8 cellular contexts compared by ENCODE assay signal in the genomic region with DNA sequence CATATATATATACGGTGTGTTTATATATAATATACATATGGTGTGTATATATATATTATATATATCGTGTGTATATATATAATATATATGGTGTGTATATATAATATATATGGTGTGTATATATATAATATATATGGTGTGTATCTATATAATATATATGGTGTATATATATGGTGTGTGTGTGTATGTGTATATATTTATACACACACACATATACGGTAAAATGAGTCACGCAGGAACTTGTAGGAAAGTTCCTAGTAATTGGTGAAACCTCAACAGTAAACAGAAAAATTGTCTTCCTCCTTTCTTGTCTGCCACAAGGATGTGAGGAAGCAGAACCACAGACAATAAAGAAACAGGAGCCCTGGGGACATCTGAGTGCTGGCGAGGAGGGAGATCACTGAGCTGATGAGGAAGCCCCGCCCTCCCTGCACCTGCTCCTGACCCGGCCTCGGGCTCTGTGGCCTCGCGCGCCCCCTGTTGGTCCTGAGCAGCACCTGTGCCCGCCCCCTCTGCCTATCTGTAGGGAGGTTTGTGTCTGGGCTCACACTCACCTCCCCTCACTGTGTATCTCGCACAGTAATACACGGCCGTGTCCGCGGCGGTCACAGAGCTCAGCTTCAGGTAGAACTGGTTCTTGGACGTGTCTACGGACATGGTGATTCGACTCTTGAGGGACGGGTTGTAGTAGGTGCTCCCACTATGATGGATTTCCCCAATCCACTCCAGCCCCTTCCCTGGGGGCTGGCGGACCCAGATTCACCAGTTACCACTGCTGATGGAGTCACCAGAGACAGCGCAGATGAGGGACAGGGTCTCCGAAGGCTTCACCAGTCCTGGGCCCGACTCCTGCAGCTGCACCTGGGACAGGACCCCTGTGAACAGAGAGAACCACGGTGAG.
DNase-seq lines count a peak whose midpoint lies in the region; ATAC-seq and TF ChIP-seq lines count a peak whose summit lies in the region.

No MANE protein-coding gene starts in this region.

- peak; percentile 14 for TF ChIP-seq CTCF in Calu3 (IDR thresholded peaks at IDR 0.05; ENCODE audit: unreplicated experiment)
- TF ChIP-seq CTCF in mesothelial cell of epicardium (IDR thresholded peaks at IDR 0.05; ENCODE audit: unreplicated experiment): no peak

- ATAC-seq in HG02973 (IDR thresholded peaks at IDR 0.05; ENCODE audit: unreplicated experiment): peak; percentile 63
- no peak for ATAC-seq in GM21447 (IDR thresholded peaks at IDR 0.05; ENCODE audit: unreplicated experiment)

- peaks cover 67% of the 10 kb centered on the region for H3K27me3 Mint-ChIP-seq in Calu3 (ENCODE audit: unreplicated experiment)
- no peaks in the 10 kb centered on the region for H3K27me3 Mint-ChIP-seq in mesothelial cell of epicardium (ENCODE audit: low read depth)

- H3K9me3 Mint-ChIP-seq in Calu3 (ENCODE audit: low read depth, unreplicated experiment): no peaks in the 10 kb centered on the region
- H3K9me3 Mint-ChIP-seq in mesothelial cell of epicardium: peaks cover 88% of the 10 kb centered on the region

- peak; percentile 53 for DNase-seq in Calu3
- peak; percentile 45 to 55 for DNase-seq in SHP77 (lab: John Stamatoyannopoulos, UW)
- DNase-seq in activated effector memory CD4-positive, alpha-beta T cell treated with anti-CD3 and anti-CD28 coated beads, Interleukin-2, amount 50 U/mL, for 16 hours: peak; percentile 92
- DNase-seq in stimulated activated CD4-positive, alpha-beta T cell treated with anti-CD3 and anti-CD28 coated beads, Interleukin-1b, Interleukin-23, amount 100 ng/mL, for 4 hours (ENCODE audit: low read depth in 2 of 2): peak; percentile 79
- no peak for DNase-seq in mesothelial cell of epicardium (ENCODE audit: low spot score in 2 of 2, unreplicated experiment in 2 of 2)
- no peak for DNase-seq in middle frontal gyrus (ENCODE audit: extremely low spot score, low spot score)

- intact Hi-C loops in Calu3 (cut with micrococcal nuclease; ENCODE audit: unreplicated experiment): no loop called here

- BruUV-seq in Calu3 (replicated peaks; lab: Mats Ljungman, UMichigan): no TSS peak

- H3K4me3 Mint-ChIP-seq in Calu3 (ENCODE audit: low read depth, unreplicated experiment) (no peak overlapping the region), mesothelial cell of epicardium (no peak overlapping the region)

- no peaks in the 10 kb centered on the region for H3K4me1 Mint-ChIP-seq in Calu3 (ENCODE audit: low read depth, unreplicated experiment)
- H3K4me1 Mint-ChIP-seq in mesothelial cell of epicardium: no peaks in the 10 kb centered on the region

- H3K36me3 Mint-ChIP-seq in Calu3 (ENCODE audit: insufficient read depth, unreplicated experiment) (no peaks in the 10 kb centered on the region), mesothelial cell of epicardium (no peaks in the 10 kb centered on the region)

- CTCF ChIA-PET in Calu3 (lab: Charles Lee): no interaction called here

- no peak overlapping the region for H3K27ac Mint-ChIP-seq in Calu3 (ENCODE audit: unreplicated experiment)
- H3K27ac Mint-ChIP-seq in mesothelial cell of epicardium: no peak overlapping the region

Comparison
In these comparisons a context has a peak if more than half of its experiments do, and no peak if none do; other contexts are left out.
1. DNase-seq: peak in Calu3 (single experiment), SHP77 (2 of 2), activated effector memory CD4-positive, alpha-beta T cell treated with anti-CD3 and anti-CD28 coated beads, Interleukin-2, amount 50 U/mL, for 16 hours (single experiment) and stimulated activated CD4-positive, alpha-beta T cell treated with anti-CD3 and anti-CD28 coated beads, Interleukin-1b, Interleukin-23, amount 100 ng/mL, for 4 hours (2 of 2); none in mesothelial cell of epicardium (0 of 2) and middle frontal gyrus (single experiment).